In the genomic region with DNA sequence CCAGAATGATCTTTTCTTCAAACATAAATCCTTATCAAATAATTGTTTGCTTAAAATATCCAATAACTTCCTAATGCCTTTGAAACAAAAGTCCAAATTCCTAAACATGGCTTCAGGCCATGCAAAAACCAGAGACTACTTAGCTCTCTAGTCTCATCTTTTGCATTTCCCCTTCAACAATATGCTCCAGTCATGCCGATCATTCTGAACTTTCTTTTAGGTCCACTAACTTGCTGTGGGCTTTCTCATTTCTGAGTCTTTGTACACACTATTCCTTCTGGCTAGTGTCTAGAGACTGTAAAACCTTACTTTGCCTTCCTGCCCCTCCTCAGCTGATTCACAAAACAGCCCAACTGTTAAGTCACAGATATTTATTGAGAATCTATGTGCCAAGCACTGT, we compare ENCODE assay signal across 14 cellular contexts. TPM values are rescaled to one million over a fixed set of nuclear protein-coding genes. Genes with fewer than 3 reads are reported as not detected.
DNase-seq lines count a peak whose midpoint lies in the region; ATAC-seq and TF ChIP-seq lines count a peak whose summit lies in the region.
"Had no signal": no experiment of that assay in that cellular context is flagged by ENCODE, and none has a peak within 500 bp of the region (broad histone marks: within the 10 kb centered on the region; RNA-seq: fewer than 3 reads in every experiment).

No MANE protein-coding gene starts in this region.

- H3K4me2 ChIP-seq in Karpas-422 (ENCODE audit: low read depth, low read length, poor library complexity, severe bottlenecking) = no peak overlapping the region

- no peak overlapping the region for H3K9ac ChIP-seq in Karpas-422 (ENCODE audit: low read length)

- no peaks in the 10 kb centered on the region for H3K9me2 ChIP-seq in Karpas-422 (replicated peaks; ENCODE audit: insufficient read depth, low read length)

- H3K9me3 ChIP-seq in Karpas-422 (ENCODE audit: low read length) = no peaks in the 10 kb centered on the region
- no peaks in the 10 kb centered on the region for H3K9me3 ChIP-seq in neutrophil

- in situ Hi-C loops in G401 (cut with HindIII; ENCODE audit: low sequenced_read_pairs) = no loop called here

- CTCF ChIA-PET in activated CD4-positive, alpha-beta T cell treated with anti-CD3 and anti-CD28 coated beads, Interleukin-2, amount 10 ng/mL, durations not matched to agents 7 days and 5 days (lab: Charles Lee) = interaction anchor here (1.1 kb wide), 1 partner anchor 10 kb away, joined by 3 read pairs; no protein-coding TSS in a partner anchor

- no peaks in the 10 kb centered on the region for H3K9me3 Mint-ChIP-seq in activated CD4-positive, alpha-beta T cell treated with anti-CD3 and anti-CD28 coated beads, Interleukin-2, amount 10 ng/mL, durations not matched to agents 7 days and 5 days
- no peaks in the 10 kb centered on the region for H3K9me3 Mint-ChIP-seq in activated CD4-positive, alpha-beta T cell treated with anti-CD3 and anti-CD28 coated beads, Interleukin-2, amount 10 ng/mL, durations not matched to agents 24 days and 14 days

- no peaks in the 10 kb centered on the region for H4K20me1 ChIP-seq in Karpas-422 (ENCODE audit: insufficient read depth, low read depth, low read length)

- ATAC-seq in HG03097 (IDR thresholded peaks at IDR 0.05; ENCODE audit: low FRiP score, unreplicated experiment) = no peak
- ATAC-seq: HCT116, PC-3 had no signal

- peaks cover 24% of the 10 kb centered on the region for H3K4me1 Mint-ChIP-seq in activated CD4-positive, alpha-beta T cell treated with anti-CD3 and anti-CD28 coated beads, Interleukin-2, amount 10 ng/mL, durations not matched to agents 7 days and 5 days
- peaks cover 15% of the 10 kb centered on the region for H3K4me1 Mint-ChIP-seq in activated CD4-positive, alpha-beta T cell treated with anti-CD3 and anti-CD28 coated beads, Interleukin-2, amount 10 ng/mL, durations not matched to agents 24 days and 14 days

- peaks cover 16% of the 10 kb centered on the region for H3K4me1 ChIP-seq in Karpas-422 (ENCODE audit: low read length)
- peaks cover 23 to 32% of the 10 kb centered on the region in 2 experiments for H3K4me1 ChIP-seq in neutrophil (ENCODE audit: control insufficient read depth in 1 of 2, insufficient read depth in 1 of 2, low read depth in 1 of 2, low read length in 1 of 2)

- H3K27me3 ChIP-seq in Karpas-422 (ENCODE audit: low read length) (no peaks in the 10 kb centered on the region), neutrophil (no peaks in the 10 kb centered on the region)

- H3K27me3 Mint-ChIP-seq in activated CD4-positive, alpha-beta T cell treated with anti-CD3 and anti-CD28 coated beads, Interleukin-2, amount 10 ng/mL, durations not matched to agents 7 days and 5 days = no peaks in the 10 kb centered on the region
- no peaks in the 10 kb centered on the region for H3K27me3 Mint-ChIP-seq in activated CD4-positive, alpha-beta T cell treated with anti-CD3 and anti-CD28 coated beads, Interleukin-2, amount 10 ng/mL, durations not matched to agents 24 days and 14 days

- no peaks in the 10 kb centered on the region for H3K79me2 ChIP-seq in Karpas-422 (ENCODE audit: low read length)

- H3K36me3 ChIP-seq in Karpas-422 (ENCODE audit: insufficient read depth, low read length) = peaks cover 17% of the 10 kb centered on the region
- no peaks in the 10 kb centered on the region for H3K36me3 ChIP-seq in neutrophil

- TF ChIP-seq CTCF in epithelial cell of proximal tubule (conservative IDR thresholded peaks at IDR 0.05; ENCODE audit: low read depth, low read length) (no peak), neutrophil (IDR thresholded peaks at IDR 0.05) (no peak)

- no peak overlapping the region for H3K4me3 ChIP-seq in Karpas-422 (ENCODE audit: low read length)
- H3K4me3 ChIP-seq in epithelial cell of proximal tubule (ENCODE audit: low read depth, low read length) = no peak overlapping the region
- no peak overlapping the region for H3K4me3 ChIP-seq in neutrophil (ENCODE audit: low read depth in 1 of 2, low read length in 1 of 2)

- peak overlapping the region; percentile 69 for H3K27ac Mint-ChIP-seq in activated CD4-positive, alpha-beta T cell treated with anti-CD3 and anti-CD28 coated beads, Interleukin-2, amount 10 ng/mL, durations not matched to agents 7 days and 5 days
- no peak overlapping the region for H3K27ac Mint-ChIP-seq in activated CD4-positive, alpha-beta T cell treated with anti-CD3 and anti-CD28 coated beads, Interleukin-2, amount 10 ng/mL, durations not matched to agents 24 days and 14 days

- POLR2A ChIA-PET in activated CD4-positive, alpha-beta T cell treated with anti-CD3 and anti-CD28 coated beads, Interleukin-2, amount 10 ng/mL, durations not matched to agents 7 days and 5 days (lab: Charles Lee) = no interaction called here

- no peak overlapping the region for H2AFZ ChIP-seq in Karpas-422 (ENCODE audit: low read length)

- DNase-seq in activated CD4-positive, alpha-beta T cell treated with anti-CD3 and anti-CD28 coated beads, Interleukin-2, amount 10 ng/mL, durations not matched to agents 7 days and 5 days = no peak
- no peak for DNase-seq in activated CD4-positive, alpha-beta T cell treated with anti-CD3 and anti-CD28 coated beads, Interleukin-2, amount 10 ng/mL, durations not matched to agents 24 days and 14 days
- DNase-seq in Karpas-422 = no peak
- DNase-seq in epithelial cell of proximal tubule (ENCODE audit: low read depth) = peak; percentile 40
- no peak for DNase-seq in G401 (ENCODE audit: low spot score)
- no peak for DNase-seq in DMS153 (lab: John Stamatoyannopoulos, UW)
- DNase-seq: DMS79, GDM1, NCI-H1048, NCI-H345, PC-3 had no signal

- H3K4me3 Mint-ChIP-seq in activated CD4-positive, alpha-beta T cell treated with anti-CD3 and anti-CD28 coated beads, Interleukin-2, amount 10 ng/mL, durations not matched to agents 7 days and 5 days = no peak overlapping the region
- no peak overlapping the region for H3K4me3 Mint-ChIP-seq in activated CD4-positive, alpha-beta T cell treated with anti-CD3 and anti-CD28 coated beads, Interleukin-2, amount 10 ng/mL, durations not matched to agents 24 days and 14 days

- intact Hi-C loops in activated CD4-positive, alpha-beta T cell treated with anti-CD3 and anti-CD28 coated beads, Interleukin-2, amount 10 ng/mL, durations not matched to agents 24 days and 14 days (cut with micrococcal nuclease) = no loop called here

- H3K36me3 Mint-ChIP-seq in activated CD4-positive, alpha-beta T cell treated with anti-CD3 and anti-CD28 coated beads, Interleukin-2, amount 10 ng/mL, durations not matched to agents 7 days and 5 days (ENCODE audit: low read depth) = peaks cover 50% of the 10 kb centered on the region
- H3K36me3 Mint-ChIP-seq in activated CD4-positive, alpha-beta T cell treated with anti-CD3 and anti-CD28 coated beads, Interleukin-2, amount 10 ng/mL, durations not matched to agents 24 days and 14 days (ENCODE audit: low read depth) = peaks cover 49% of the 10 kb centered on the region

- peak overlapping the region; percentile 4; the same call in 1 of the 2 replicates for H3K27ac ChIP-seq in Karpas-422 (ENCODE audit: low read length)
- H3K27ac ChIP-seq in neutrophil = peak overlapping the region; percentile 35

RNA-seq across cellular contexts. Expression of a gene that starts 51.5 kb away (rescaled TPM):
- total RNA-seq in activated CD4-positive, alpha-beta T cell treated with anti-CD3 and anti-CD28 coated beads, Interleukin-2, amount 10 ng/mL, durations not matched to agents 7 days and 5 days = under 1 TPM in 1 of 2 experiments, not detected in 1; 0.17 TPM
- total RNA-seq in activated CD4-positive, alpha-beta T cell treated with anti-CD3 and anti-CD28 coated beads, Interleukin-2, amount 10 ng/mL, durations not matched to agents 24 days and 14 days = not detected in 2 replicates
- not detected in 2 replicates for total RNA-seq in Karpas-422 (2014; rRNA removed; shearing (Covaris generic); ENCODE audit: low replicate concordance)
- total RNA-seq in epithelial cell of proximal tubule = not detected in 2 replicates
- total RNA-seq in G401 (2014; rRNA removed; shearing (Covaris generic)) = not detected in 2 replicates
